22 cellular contexts compared by ENCODE assay signal in the genomic region with DNA sequence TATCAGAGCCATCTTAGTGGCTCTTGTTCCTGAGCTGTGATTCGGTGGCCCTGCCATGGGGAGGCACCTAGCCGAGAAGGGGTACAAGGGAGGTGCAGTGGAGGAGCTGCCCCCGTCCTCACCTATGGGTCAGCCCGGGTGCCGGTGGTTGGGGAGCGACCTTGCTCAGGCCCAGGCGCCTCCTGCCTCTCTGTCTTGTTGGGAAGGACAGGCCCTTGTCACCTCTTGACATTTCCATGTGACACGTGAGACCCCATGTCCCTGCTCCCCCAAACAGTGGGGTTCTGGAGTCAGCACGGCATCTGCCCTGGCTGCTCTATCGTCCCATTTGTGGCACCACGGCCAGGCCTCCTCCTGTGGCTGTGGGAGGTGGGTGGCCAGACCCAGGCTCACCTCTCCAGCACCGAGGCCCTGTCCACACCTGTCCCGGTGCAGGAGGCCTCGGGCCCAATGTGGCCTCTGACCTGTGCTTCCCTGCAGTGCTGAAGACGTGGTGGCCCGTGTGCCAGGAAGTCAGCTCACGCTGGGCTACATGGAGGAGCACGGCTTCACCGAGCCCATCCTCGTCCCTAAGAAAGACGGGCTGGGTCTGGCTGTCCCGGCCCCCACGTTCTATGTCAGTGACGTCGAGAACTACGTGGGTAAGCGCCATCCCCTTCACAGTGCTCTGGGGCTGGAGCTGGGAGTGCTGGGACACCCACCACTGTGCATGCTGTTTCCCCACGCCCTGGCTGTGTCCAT.
DNase-seq lines count a peak whose midpoint lies in the region; ATAC-seq, FAIRE-seq and TF ChIP-seq lines count a peak whose summit lies in the region.
"Had no signal": no experiment of that assay in that cellular context is flagged by ENCODE, and none has a peak within 500 bp of the region (broad histone marks: within the 10 kb centered on the region; RNA-seq: fewer than 3 reads in every experiment).

No MANE protein-coding gene starts in this region.

- H3K36me3 ChIP-seq in left ventricle myocardium inferior (peaks cover 64% of the 10 kb centered on the region), small intestine (ENCODE audit: control insufficient read depth in 2 of 2, insufficient read depth in 2 of 2, low read length in 2 of 2) (peaks cover 5 to 10% of the 10 kb centered on the region in 2 donors), H7 (replicated peaks; ENCODE audit: control insufficient read depth, insufficient read depth, low read length) (peaks cover 8% of the 10 kb centered on the region)

- peaks cover 24% of the 10 kb centered on the region for H3K4me1 ChIP-seq in left ventricle myocardium inferior
- no peaks in the 10 kb centered on the region for H3K4me1 ChIP-seq in small intestine (ENCODE audit: control insufficient read depth in 2 of 2, insufficient read depth in 1 of 2, low read depth in 1 of 2, low read length in 1 of 2)
- H3K4me1 ChIP-seq: ascending aorta had no signal

- ATAC-seq in activated CD8-positive, alpha-beta memory T cell treated with anti-CD3 and anti-CD28 coated beads, Interleukin-2, amount 10 ng/mL, durations not matched to agents 7 days and 5 days = no peak
- ATAC-seq in natural killer cell (no peak), GM18873 (IDR thresholded peaks at IDR 0.05; ENCODE audit: low FRiP score, unreplicated experiment) (no peak)

- no peak for TF ChIP-seq CTCF in left ventricle myocardium inferior (IDR thresholded peaks at IDR 0.05; ENCODE audit: borderline replicate concordance)
- TF ChIP-seq CTCF in natural killer cell (IDR thresholded peaks at IDR 0.05) = no peak
- no peak for TF ChIP-seq CTCF in type B pancreatic cell (conservative IDR thresholded peaks at IDR 0.05)

- no peak overlapping the region for H3K27ac ChIP-seq in left ventricle myocardium inferior (replicated peaks)
- no peak overlapping the region for H3K27ac ChIP-seq in small intestine (ENCODE audit: low read depth in 1 of 2, low read length in 1 of 2)
- H3K27ac ChIP-seq: ascending aorta, heart right ventricle, neutrophil had no signal

- H3K4me1 Mint-ChIP-seq in activated CD8-positive, alpha-beta memory T cell treated with anti-CD3 and anti-CD28 coated beads, Interleukin-2, amount 10 ng/mL, durations not matched to agents 7 days and 5 days = no peaks in the 10 kb centered on the region
- H3K4me1 Mint-ChIP-seq in natural killer cell (peaks cover 0 to 12% of the 10 kb centered on the region in 2 donors), type B pancreatic cell (ENCODE audit: unreplicated experiment) (no peaks in the 10 kb centered on the region)

- no peak for FAIRE-seq in small intestine (lab: Jason Lieb, UNC)
- FAIRE-seq: H54 had no signal

- H3K4me3 Mint-ChIP-seq in activated CD8-positive, alpha-beta memory T cell treated with anti-CD3 and anti-CD28 coated beads, Interleukin-2, amount 10 ng/mL, durations not matched to agents 7 days and 5 days = no peak overlapping the region
- H3K4me3 Mint-ChIP-seq in natural killer cell = no peak overlapping the region
- H3K4me3 Mint-ChIP-seq in type B pancreatic cell = no peak overlapping the region

- H3K9me3 ChIP-seq in left ventricle myocardium inferior (replicated peaks) = no peaks in the 10 kb centered on the region
- no peaks in the 10 kb centered on the region for H3K9me3 ChIP-seq in small intestine (ENCODE audit: control insufficient read depth, low read depth)
- H3K9me3 ChIP-seq: ascending aorta, heart right ventricle, neutrophil had no signal

- peaks cover 7% of the 10 kb centered on the region for H3K36me3 Mint-ChIP-seq in activated CD8-positive, alpha-beta memory T cell treated with anti-CD3 and anti-CD28 coated beads, Interleukin-2, amount 10 ng/mL, durations not matched to agents 7 days and 5 days
- H3K36me3 Mint-ChIP-seq in natural killer cell (peaks cover 8% of the 10 kb centered on the region), type B pancreatic cell (peaks cover 17% of the 10 kb centered on the region)

- 94 to 95% (median 95%) methylated on average over 28 of the region's 28 CpGs for WGBS in small intestine, 3 donors

- H3K27ac Mint-ChIP-seq in activated CD8-positive, alpha-beta memory T cell treated with anti-CD3 and anti-CD28 coated beads, Interleukin-2, amount 10 ng/mL, durations not matched to agents 7 days and 5 days = no peak overlapping the region
- no peak overlapping the region for H3K27ac Mint-ChIP-seq in natural killer cell
- no peak overlapping the region for H3K27ac Mint-ChIP-seq in type B pancreatic cell

- CTCF ChIA-PET in activated CD8-positive, alpha-beta memory T cell treated with anti-CD3 and anti-CD28 coated beads, Interleukin-2, amount 10 ng/mL, durations not matched to agents 7 days and 5 days (lab: Charles Lee) = no interaction called here

- intact Hi-C loops in cardiac septum (cut with DNase I) = no loop called here
- intact Hi-C loops in left ventricle myocardium inferior (cut with micrococcal nuclease) = no loop called here
- intact Hi-C loops in natural killer cell (cut with micrococcal nuclease) = no loop called here

- no peaks in the 10 kb centered on the region for H3K27me3 ChIP-seq in left ventricle myocardium inferior (ENCODE audit: low read depth)
- H3K27me3 ChIP-seq in small intestine (ENCODE audit: control insufficient read depth in 2 of 2, insufficient read depth in 2 of 2, low read length in 2 of 2) = no peaks in the 10 kb centered on the region
- no peaks in the 10 kb centered on the region for H3K27me3 ChIP-seq in H7 (ENCODE audit: control insufficient read depth, insufficient read depth, low read length)
- H3K27me3 ChIP-seq: ascending aorta, heart right ventricle, neutrophil had no signal

- H3K9me3 Mint-ChIP-seq in activated CD8-positive, alpha-beta memory T cell treated with anti-CD3 and anti-CD28 coated beads, Interleukin-2, amount 10 ng/mL, durations not matched to agents 7 days and 5 days (ENCODE audit: low read depth) = no peaks in the 10 kb centered on the region
- no peaks in the 10 kb centered on the region for H3K9me3 Mint-ChIP-seq in natural killer cell
- no peaks in the 10 kb centered on the region for H3K9me3 Mint-ChIP-seq in type B pancreatic cell

- DNase-seq in cardiac septum (ENCODE audit: low spot score) (peak; percentile 69), left ventricle myocardium inferior (no peak), natural killer cell (peak; percentile 10), type B pancreatic cell (ENCODE audit: extremely low spot score, unreplicated experiment) (peak; percentile 58), small intestine (no peak), H7 (no peak)
- peak; percentile 30 for DNase-seq in activated CD8-positive, alpha-beta memory T cell treated with anti-CD3 and anti-CD28 coated beads, Interleukin-2, amount 10 ng/mL, durations not matched to agents 7 days and 5 days
- DNase-seq: activated CD4-positive, alpha-beta T cell treated with anti-CD3 and anti-CD28 coated beads for 48 hours; activated naive CD4-positive, alpha-beta T cell; C1 segment of cervical spinal cord; central memory CD4-positive, alpha-beta T cell; EL; heart right ventricle; NCI-H1105 treated with DMSO at 0.1 percent for 48 hours; NCI-H2081; NCI-H510A; NK-92 treated with Interleukin-12 subunit alpha and Interleukin-12 subunit beta, amount 100 ng/mL, for 24 hours; substantia nigra had no signal

- H3K4me3 ChIP-seq in left ventricle myocardium inferior (no peak overlapping the region), small intestine (ENCODE audit: low read depth in 1 of 2, low read length in 2 of 2) (no peak overlapping the region), H7 (ENCODE audit: insufficient read depth, low read depth, low read length) (no peak overlapping the region)
- H3K4me3 ChIP-seq: ascending aorta, heart right ventricle had no signal

- no peaks in the 10 kb centered on the region for H3K27me3 Mint-ChIP-seq in activated CD8-positive, alpha-beta memory T cell treated with anti-CD3 and anti-CD28 coated beads, Interleukin-2, amount 10 ng/mL, durations not matched to agents 7 days and 5 days
- no peaks in the 10 kb centered on the region for H3K27me3 Mint-ChIP-seq in natural killer cell (ENCODE audit: low read depth in 2 of 2)
- no peaks in the 10 kb centered on the region for H3K27me3 Mint-ChIP-seq in type B pancreatic cell

Comparison
In these comparisons a context has a peak if more than half of its experiments do, and no peak if none do; other contexts are left out.
1. DNase-seq: peak in cardiac septum (single experiment), activated CD8-positive, alpha-beta memory T cell treated with anti-CD3 and anti-CD28 coated beads, Interleukin-2, amount 10 ng/mL, durations not matched to agents 7 days and 5 days (single experiment), natural killer cell (single experiment) and type B pancreatic cell (single experiment); none in left ventricle myocardium inferior (single experiment), small intestine (single experiment) and H7 (single experiment).